16 cellular contexts compared by ENCODE assay signal in the genomic region with DNA sequence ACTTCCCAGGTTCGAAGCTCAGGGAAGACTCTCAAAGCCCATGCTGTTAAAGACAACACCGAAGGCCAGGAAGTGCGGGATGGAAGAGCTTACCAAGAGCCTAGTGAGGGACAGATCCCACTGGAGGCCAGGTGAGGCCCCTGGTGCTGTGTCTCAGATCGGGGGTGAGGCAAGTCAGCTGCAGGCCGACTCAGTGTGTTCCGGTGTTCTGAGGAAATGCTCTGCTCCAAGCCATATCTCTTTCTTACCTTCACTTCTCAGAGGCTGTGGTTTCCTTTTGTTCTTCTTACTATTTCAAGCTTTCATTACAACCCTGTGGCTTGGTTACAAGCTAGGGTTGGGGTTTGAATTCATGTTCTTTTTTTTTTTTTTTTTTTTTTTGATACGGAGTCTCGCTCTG.
DNase-seq lines count a peak whose midpoint lies in the region; ATAC-seq, FAIRE-seq and TF ChIP-seq lines count a peak whose summit lies in the region.
"Had no signal": no experiment of that assay in that cellular context is flagged by ENCODE, and none has a peak within 500 bp of the region (broad histone marks: within the 10 kb centered on the region; RNA-seq: fewer than 3 reads in every experiment).

No MANE protein-coding gene starts in this region.

- H3K4me3 Mint-ChIP-seq in activated CD4-positive, alpha-beta memory T cell treated with anti-CD3 and anti-CD28 coated beads, Interleukin-2, amount 10 ng/mL, durations not matched to agents 7 days and 5 days = no peak overlapping the region
- H3K4me3 Mint-ChIP-seq in activated naive CD4-positive, alpha-beta T cell treated with anti-CD3 and anti-CD28 coated beads, Interleukin-2, amount 50 U/mL, for 24 hours = peak overlapping the region; percentile 53
- H3K4me3 Mint-ChIP-seq in MCF 10A (ENCODE audit: unreplicated experiment) = no peak overlapping the region
- H3K4me3 Mint-ChIP-seq: endodermal cell had no signal

- CTCF ChIA-PET in activated CD4-positive, alpha-beta memory T cell treated with anti-CD3 and anti-CD28 coated beads, Interleukin-2, amount 10 ng/mL, durations not matched to agents 7 days and 5 days (lab: Charles Lee) = interaction anchor here (0.6 kb wide), 1 partner anchor 32 kb away, joined by 3 read pairs; no protein-coding TSS in a partner anchor
- CTCF ChIA-PET in MCF 10A (lab: Yijun Ruan, JAX) = interaction anchor here (0.5 to 1.3 kb wide), 9 partner anchors 10 to 1243 kb away, joined by 3 to 4 read pairs (median 3); no protein-coding TSS in a partner anchor

- FAIRE-seq in HTR-8/SVneo (lab: Jason Lieb, UNC) = peak; percentile 48

- H3K4me1 Mint-ChIP-seq in activated CD4-positive, alpha-beta memory T cell treated with anti-CD3 and anti-CD28 coated beads, Interleukin-2, amount 10 ng/mL, durations not matched to agents 7 days and 5 days = peaks cover 20% of the 10 kb centered on the region
- peaks cover 73% of the 10 kb centered on the region for H3K4me1 Mint-ChIP-seq in activated naive CD4-positive, alpha-beta T cell treated with anti-CD3 and anti-CD28 coated beads, Interleukin-2, amount 50 U/mL, for 24 hours
- H3K4me1 Mint-ChIP-seq in MCF 10A (ENCODE audit: insufficient read depth, unreplicated experiment) = no peaks in the 10 kb centered on the region

- intact Hi-C loops in MCF 10A (cut with micrococcal nuclease) = no loop called here

- POLR2A ChIA-PET in activated CD4-positive, alpha-beta memory T cell treated with anti-CD3 and anti-CD28 coated beads, Interleukin-2, amount 10 ng/mL, durations not matched to agents 7 days and 5 days (lab: Charles Lee) = interaction anchor here (0.7 to 1.2 kb wide), 3 partner anchors 12 to 909 kb away, joined by 3 read pairs; no protein-coding TSS in a partner anchor
- POLR2A ChIA-PET in MCF 10A (lab: Yijun Ruan, JAX) = no interaction called here

- DNase-seq in HTR-8/SVneo (ENCODE audit: insufficient read length, low spot score) (no peak), MCF 10A (ENCODE audit: unreplicated experiment) (no peak)
- peak; percentile 26 for DNase-seq in activated CD4-positive, alpha-beta memory T cell treated with anti-CD3 and anti-CD28 coated beads, Interleukin-2, amount 10 ng/mL, durations not matched to agents 7 days and 5 days
- peak; percentile 1 for DNase-seq in stimulated activated CD8-positive, alpha-beta memory T cell treated with anti-CD3 and anti-CD28 coated beads, Interleukin-4, amount 100 ng/mL, for 24 hours (ENCODE audit: low read depth)
- DNase-seq: amniotic stem cell, DMS79, endodermal cell, hypothalamus, KG1, NCI-H1417, NCI-H2227 treated with DMSO at 0.1 percent for 48 hours, occipital lobe had no signal

- TF ChIP-seq CTCF in MCF 10A (IDR thresholded peaks at IDR 0.05; ENCODE audit: unreplicated experiment) = no peak

- no peaks in the 10 kb centered on the region for H3K36me3 Mint-ChIP-seq in activated CD4-positive, alpha-beta memory T cell treated with anti-CD3 and anti-CD28 coated beads, Interleukin-2, amount 10 ng/mL, durations not matched to agents 7 days and 5 days (ENCODE audit: low read depth)
- H3K36me3 Mint-ChIP-seq in activated naive CD4-positive, alpha-beta T cell treated with anti-CD3 and anti-CD28 coated beads, Interleukin-2, amount 50 U/mL, for 24 hours = no peaks in the 10 kb centered on the region
- H3K36me3 Mint-ChIP-seq in MCF 10A (ENCODE audit: insufficient read depth, unreplicated experiment) = no peaks in the 10 kb centered on the region

- no peaks in the 10 kb centered on the region for H3K27me3 Mint-ChIP-seq in activated CD4-positive, alpha-beta memory T cell treated with anti-CD3 and anti-CD28 coated beads, Interleukin-2, amount 10 ng/mL, durations not matched to agents 7 days and 5 days
- H3K27me3 Mint-ChIP-seq in activated naive CD4-positive, alpha-beta T cell treated with anti-CD3 and anti-CD28 coated beads, Interleukin-2, amount 50 U/mL, for 24 hours = no peaks in the 10 kb centered on the region
- no peaks in the 10 kb centered on the region for H3K27me3 Mint-ChIP-seq in MCF 10A (ENCODE audit: insufficient read depth, unreplicated experiment)

- no TSS peak for BruUV-seq in MCF 10A (replicated peaks; lab: Mats Ljungman, UMichigan)

- peak overlapping the region; percentile 37 for H3K27ac Mint-ChIP-seq in activated CD4-positive, alpha-beta memory T cell treated with anti-CD3 and anti-CD28 coated beads, Interleukin-2, amount 10 ng/mL, durations not matched to agents 7 days and 5 days
- peak overlapping the region; percentile 89 for H3K27ac Mint-ChIP-seq in activated naive CD4-positive, alpha-beta T cell treated with anti-CD3 and anti-CD28 coated beads, Interleukin-2, amount 50 U/mL, for 24 hours
- H3K27ac Mint-ChIP-seq in MCF 10A (ENCODE audit: low read depth, unreplicated experiment) = no peak overlapping the region
- H3K27ac Mint-ChIP-seq: endodermal cell had no signal

- ATAC-seq in GM21423 (IDR thresholded peaks at IDR 0.05; ENCODE audit: unreplicated experiment) (no peak), GM19455 (IDR thresholded peaks at IDR 0.05; ENCODE audit: unreplicated experiment) (no peak)
- ATAC-seq: activated CD4-positive, CD25-positive, alpha-beta regulatory T cell treated with anti-CD3 and anti-CD28 coated beads, Interleukin-2, amount 50 U/mL, for 24 hours had no signal

- H3K9me3 Mint-ChIP-seq in activated CD4-positive, alpha-beta memory T cell treated with anti-CD3 and anti-CD28 coated beads, Interleukin-2, amount 10 ng/mL, durations not matched to agents 7 days and 5 days = no peaks in the 10 kb centered on the region
- no peaks in the 10 kb centered on the region for H3K9me3 Mint-ChIP-seq in activated naive CD4-positive, alpha-beta T cell treated with anti-CD3 and anti-CD28 coated beads, Interleukin-2, amount 50 U/mL, for 24 hours
- no peaks in the 10 kb centered on the region for H3K9me3 Mint-ChIP-seq in MCF 10A (ENCODE audit: unreplicated experiment)
- H3K9me3 Mint-ChIP-seq: endodermal cell had no signal

Comparison
In these comparisons a context has a peak if more than half of its experiments do, and no peak if none do; other contexts are left out.
1. DNase-seq: peak in activated CD4-positive, alpha-beta memory T cell treated with anti-CD3 and anti-CD28 coated beads, Interleukin-2, amount 10 ng/mL, durations not matched to agents 7 days and 5 days (single experiment) and stimulated activated CD8-positive, alpha-beta memory T cell treated with anti-CD3 and anti-CD28 coated beads, Interleukin-4, amount 100 ng/mL, for 24 hours (single experiment); none in HTR-8/SVneo (single experiment) and MCF 10A (single experiment).